In the genomic region with DNA sequence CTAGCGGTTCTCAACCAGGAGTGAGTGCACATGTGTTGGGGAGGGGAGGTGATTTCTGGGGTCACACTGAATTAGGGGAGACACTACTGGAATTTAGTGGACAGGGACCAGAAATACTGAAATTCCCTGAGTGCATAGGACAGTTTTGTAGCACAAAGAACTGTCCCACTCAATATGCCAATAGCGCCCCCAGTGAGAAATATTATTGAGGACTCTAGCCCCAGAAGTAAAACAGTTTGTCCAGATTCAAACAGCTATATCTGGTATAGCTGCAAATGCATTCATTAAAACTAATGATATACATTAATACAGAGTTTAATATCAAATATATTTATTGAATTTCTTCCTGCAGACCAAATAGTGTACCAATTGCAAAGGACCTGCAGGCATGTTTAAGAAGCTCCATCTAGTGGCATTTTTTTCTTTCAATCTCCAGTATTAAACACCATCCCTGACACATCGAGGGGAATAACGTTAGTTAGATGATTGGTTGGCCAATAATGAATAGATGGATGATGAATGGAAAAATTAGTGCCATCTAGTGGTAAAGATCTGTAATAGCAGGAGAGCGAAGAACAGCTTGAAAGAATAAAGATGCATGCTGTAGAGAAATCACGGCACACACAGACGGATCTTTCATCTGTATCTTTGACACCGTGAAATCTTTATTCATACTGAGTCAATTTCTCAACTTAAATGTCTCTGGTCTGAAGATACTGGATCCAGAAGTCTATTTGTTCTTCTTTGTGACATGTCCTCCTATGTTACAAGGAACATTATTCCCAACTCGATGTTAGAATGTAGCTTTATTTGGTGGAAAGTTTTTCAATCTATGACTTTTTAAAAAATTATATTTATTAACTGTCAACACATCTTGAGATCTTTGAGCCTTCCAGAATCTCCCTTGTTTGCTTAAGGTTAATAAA, we compare ENCODE assay signal across 9 cellular contexts.
DNase-seq lines count a peak whose midpoint lies in the region; ATAC-seq and TF ChIP-seq lines count a peak whose summit lies in the region.
"Had no signal": no experiment of that assay in that cellular context is flagged by ENCODE, and none has a peak within 500 bp of the region (broad histone marks: within the 10 kb centered on the region; RNA-seq: fewer than 3 reads in every experiment).

No MANE protein-coding gene starts in this region.

- TF ChIP-seq CTCF in GM12875 (IDR thresholded peaks at IDR 0.05; ENCODE audit: borderline replicate concordance, insufficient read depth, low read depth, low read length) (peak; percentile 60; the same call in 1 of the 2 replicates), MCF 10A (IDR thresholded peaks at IDR 0.05; ENCODE audit: unreplicated experiment) (peak; percentile 73), type B pancreatic cell (conservative IDR thresholded peaks at IDR 0.05) (peak; percentile 89)

- H3K36me3 Mint-ChIP-seq in MCF 10A (ENCODE audit: insufficient read depth, unreplicated experiment), result no peaks in the 10 kb centered on the region
- no peaks in the 10 kb centered on the region for H3K36me3 Mint-ChIP-seq in type B pancreatic cell
- H3K36me3 Mint-ChIP-seq: IgD-negative memory B cell had no signal

- intact Hi-C loops in MCF 10A (cut with micrococcal nuclease), result loop anchor here (1.0 kb wide), 2 partner anchors 23 to 171 kb away; no protein-coding TSS in a partner anchor

- DNase-seq in AG08396 (ENCODE audit: low spot score) (peak; percentile 36), NCI-H345 treated with DMSO at 0.1 percent for 48 hours (lab: John Stamatoyannopoulos, UW; ENCODE audit: unreplicated experiment) (peak; percentile 26), MCF 10A (ENCODE audit: unreplicated experiment) (peak; percentile 78), kidney tubule cell (ENCODE audit: low spot score) (peak; percentile 82), type B pancreatic cell (ENCODE audit: extremely low spot score, unreplicated experiment) (no peak), substantia nigra (lab: John Stamatoyannopoulos, UW) (no peak)

- H3K4me3 Mint-ChIP-seq in MCF 10A (ENCODE audit: unreplicated experiment) (no peak overlapping the region), type B pancreatic cell (no peak overlapping the region)
- H3K4me3 Mint-ChIP-seq: IgD-negative memory B cell had no signal

- no peak overlapping the region for H3K27ac ChIP-seq in substantia nigra (ENCODE audit: low read depth, low read length, poor library complexity, severe bottlenecking)

- H3K4me1 Mint-ChIP-seq in MCF 10A (ENCODE audit: insufficient read depth, unreplicated experiment) (no peaks in the 10 kb centered on the region), type B pancreatic cell (ENCODE audit: unreplicated experiment) (no peaks in the 10 kb centered on the region)

- H3K9me3 Mint-ChIP-seq in MCF 10A (ENCODE audit: unreplicated experiment) (no peaks in the 10 kb centered on the region), type B pancreatic cell (no peaks in the 10 kb centered on the region)
- H3K9me3 Mint-ChIP-seq: IgD-negative memory B cell had no signal

- POLR2A ChIA-PET in MCF 10A (lab: Yijun Ruan, JAX), result interaction anchor here (1.0 to 1.5 kb wide), 4 partner anchors 9 to 90 kb away, joined by 3 to 7 read pairs (median 3); no protein-coding TSS in a partner anchor

- H3K27ac Mint-ChIP-seq in MCF 10A (ENCODE audit: low read depth, unreplicated experiment) (no peak overlapping the region), type B pancreatic cell (no peak overlapping the region)
- H3K27ac Mint-ChIP-seq: IgD-negative memory B cell had no signal

- no TSS peak for BruUV-seq in MCF 10A (replicated peaks; lab: Mats Ljungman, UMichigan)

- H3K27me3 Mint-ChIP-seq in MCF 10A (ENCODE audit: insufficient read depth, unreplicated experiment), result no peaks in the 10 kb centered on the region
- H3K27me3 Mint-ChIP-seq in type B pancreatic cell, result no peaks in the 10 kb centered on the region
- H3K27me3 Mint-ChIP-seq: IgD-negative memory B cell had no signal

- ATAC-seq in HG02885 (IDR thresholded peaks at IDR 0.05; ENCODE audit: poor library complexity, unreplicated experiment), result peak; percentile 78

- H3K4me3 ChIP-seq in GM12875 (ENCODE audit: low read depth, low read length), result no peak overlapping the region

- CTCF ChIA-PET in MCF 10A (lab: Yijun Ruan, JAX), result interaction anchor here (0.5 to 3.7 kb wide), 48 partner anchors 10 to 479 kb away, joined by 3 to 143 read pairs (median 4); partner anchors contain the start of gene DHRS9

Comparison
In these comparisons a context has a peak if more than half of its experiments do, and no peak if none do; other contexts are left out.
1. DNase-seq: peak in AG08396 (single experiment), NCI-H345 treated with DMSO at 0.1 percent for 48 hours (single experiment), MCF 10A (single experiment) and kidney tubule cell (single experiment); none in type B pancreatic cell (single experiment) and substantia nigra (0 of 49).
2. Peak in every context shown above with its lines, with median percentiles within 50 percentile points of each other: CTCF ChIP-seq.